1 cellular context compared by ENCODE assay signal in the genomic region with DNA sequence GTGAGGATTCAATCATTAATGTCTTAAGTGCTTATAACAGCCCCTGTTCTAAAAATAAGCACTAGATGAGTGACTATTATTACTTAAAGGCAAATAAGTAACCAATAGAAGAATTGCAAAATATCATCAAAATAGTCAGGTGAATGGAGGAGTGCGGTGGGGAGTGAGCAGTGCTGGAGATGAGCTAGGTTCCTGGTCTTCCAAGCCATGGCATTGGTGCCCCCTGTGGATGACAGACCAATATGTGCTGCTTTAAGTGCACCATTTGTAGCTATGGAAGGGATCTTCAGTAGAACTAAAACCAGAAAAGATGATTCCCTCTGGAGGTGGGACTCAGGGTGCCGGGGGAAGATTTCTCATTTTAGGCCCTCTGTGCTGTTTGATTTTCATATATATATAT.
TF ChIP-seq lines count a peak whose summit lies in the region.

No MANE protein-coding gene starts in this region.

TF ChIP-seq in HepG2, 621 proteins besides CTCF, POLR2A, EP300 and RAD21 (continued from another document):
- TF ChIP-seq, protein P1, sequence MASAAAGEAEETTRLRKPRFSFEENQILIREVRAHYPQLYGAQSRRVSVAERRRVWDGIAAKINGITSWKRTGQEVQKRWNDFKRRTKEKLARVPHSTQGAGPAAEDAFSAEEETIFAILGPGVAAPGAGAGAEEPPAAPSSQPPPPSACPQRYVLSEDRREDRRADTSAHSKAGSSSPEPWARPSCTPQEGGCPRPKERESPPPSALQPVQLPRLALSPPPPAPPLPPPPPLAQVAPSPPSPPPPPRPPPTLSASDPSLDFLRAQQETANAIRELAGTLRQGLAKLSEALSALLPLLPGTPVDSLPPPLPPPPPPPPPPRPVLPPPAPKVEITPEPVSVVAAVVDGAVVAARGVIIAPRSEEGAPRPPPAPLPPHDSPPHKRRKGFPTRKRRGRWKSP (CRISPR knock-in tag; IDR thresholded peaks at IDR 0.05) = no peak
- TF ChIP-seq ZNF383 (CRISPR knock-in tag; IDR thresholded peaks at IDR 0.05; ENCODE audit: borderline replicate concordance) = no peak
- TF ChIP-seq TOE1 (CRISPR knock-in tag; IDR thresholded peaks at IDR 0.05) = no peak
- TF ChIP-seq ZSCAN22 (CRISPR knock-in tag; IDR thresholded peaks at IDR 0.05) = no peak
- peak; percentile 37; the same call in 1 of the 2 replicates for TF ChIP-seq ZMYM3 (CRISPR knock-in tag; IDR thresholded peaks at IDR 0.05)
- TF ChIP-seq ZSCAN29 (CRISPR knock-in tag; conservative IDR thresholded peaks at IDR 0.05) = no peak
- no peak for TF ChIP-seq KDM6A (CRISPR knock-in tag; IDR thresholded peaks at IDR 0.05; ENCODE audit: low read depth)
- no peak for TF ChIP-seq ZKSCAN8 (CRISPR knock-in tag; IDR thresholded peaks at IDR 0.05; ENCODE audit: borderline replicate concordance)
- no peak for TF ChIP-seq REXO4 (CRISPR knock-in tag; IDR thresholded peaks at IDR 0.05; ENCODE audit: borderline replicate concordance)
- peak; percentile 71 for TF ChIP-seq SAP130 (CRISPR knock-in tag; IDR thresholded peaks at IDR 0.05; ENCODE audit: low read depth)
- 0 out of 2 replicates have a peak, but pooled peaks have one; percentile 15 for TF ChIP-seq ZNF644 (CRISPR knock-in tag; IDR thresholded peaks at IDR 0.05; ENCODE audit: low read depth)
- no peak for TF ChIP-seq ZNF10 (CRISPR knock-in tag; IDR thresholded peaks at IDR 0.05; ENCODE audit: borderline replicate concordance, low read depth)
- TF ChIP-seq FOXA3 (CRISPR knock-in tag; IDR thresholded peaks at IDR 0.05) = 0 out of 2 replicates have a peak, but pooled peaks have one; percentile 24
- TF ChIP-seq ZNF850 (CRISPR knock-in tag; conservative IDR thresholded peaks at IDR 0.05) = no peak
- TF ChIP-seq PHF8 (CRISPR knock-in tag; IDR thresholded peaks at IDR 0.05) = no peak
- TF ChIP-seq U2AF1 (optimal IDR thresholded peaks at IDR 0.05; ENCODE audit: low read depth, low read length) = no peak
- no peak for TF ChIP-seq BORCS8-MEF2B (CRISPR knock-in tag; IDR thresholded peaks at IDR 0.05)
- no peak for TF ChIP-seq ZNF318 (CRISPR knock-in tag; IDR thresholded peaks at IDR 0.05)
TF ChIP-seq in HepG2: peak in this region for 27.
